9 cellular contexts compared by ENCODE assay signal in the genomic region with DNA sequence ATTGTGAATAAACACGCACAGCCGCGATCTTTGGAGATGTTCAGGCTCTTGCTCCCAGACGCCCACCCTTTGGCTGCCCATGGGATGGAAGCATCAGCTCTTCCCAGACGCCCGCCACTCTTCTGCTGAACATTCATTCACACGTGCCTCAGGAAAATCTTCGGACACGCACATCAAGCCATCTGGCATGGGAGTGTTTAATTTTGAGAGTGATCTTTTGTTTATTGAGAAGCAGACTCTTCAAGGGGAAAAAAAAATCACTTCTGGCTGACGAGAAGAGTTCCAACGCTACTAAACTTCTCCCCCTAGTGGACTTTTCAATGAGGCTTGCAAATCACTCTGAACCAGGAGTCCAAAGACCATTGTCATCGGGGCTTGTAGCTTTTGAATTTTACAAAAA.
DNase-seq lines count a peak whose midpoint lies in the region; ATAC-seq, FAIRE-seq and TF ChIP-seq lines count a peak whose summit lies in the region.
"Had no signal": no experiment of that assay in that cellular context is flagged by ENCODE, and none has a peak within 500 bp of the region (broad histone marks: within the 10 kb centered on the region; RNA-seq: fewer than 3 reads in every experiment).

No MANE protein-coding gene starts in this region.

- no peaks in the 10 kb centered on the region for H3K4me1 Mint-ChIP-seq in natural killer cell treated with Interleukin-12 subunit alpha and Interleukin-12 subunit beta and Interleukin-15 and Interleukin-18, amount 100 ng/mL, for 72 hours (ENCODE audit: low read depth in 2 of 2)
- H3K4me1 Mint-ChIP-seq in activated CD4-positive, alpha-beta memory T cell treated with anti-CD3 and anti-CD28 coated beads, Interleukin-2, amount 10 ng/mL, durations not matched to agents 7 days and 5 days = no peaks in the 10 kb centered on the region

- peak; percentile 33 for ATAC-seq in left lung
- ATAC-seq in natural killer cell treated with Interleukin-12 subunit alpha and Interleukin-12 subunit beta and Interleukin-15 and Interleukin-18, amount 100 ng/mL, for 72 hours = no peak

- H3K9ac ChIP-seq in adipocyte (ENCODE audit: low read length) = peak overlapping the region; percentile 30

- no peaks in the 10 kb centered on the region for H3K9me3 Mint-ChIP-seq in natural killer cell treated with Interleukin-12 subunit alpha and Interleukin-12 subunit beta and Interleukin-15 and Interleukin-18, amount 100 ng/mL, for 72 hours
- no peaks in the 10 kb centered on the region for H3K9me3 Mint-ChIP-seq in activated CD4-positive, alpha-beta memory T cell treated with anti-CD3 and anti-CD28 coated beads, Interleukin-2, amount 10 ng/mL, durations not matched to agents 7 days and 5 days

- peak; percentile 54 for TF ChIP-seq CTCF in D721Med (IDR thresholded peaks at IDR 0.05; ENCODE audit: insufficient read depth, missing control alignments)
- TF ChIP-seq CTCF in left lung (IDR thresholded peaks at IDR 0.05) = peak; percentile 19 to 31
- TF ChIP-seq CTCF in GM20000 (IDR thresholded peaks at IDR 0.05; ENCODE audit: extremely low read depth, missing control alignments) = no peak

- no peak overlapping the region for H3K4me3 Mint-ChIP-seq in natural killer cell treated with Interleukin-12 subunit alpha and Interleukin-12 subunit beta and Interleukin-15 and Interleukin-18, amount 100 ng/mL, for 72 hours
- H3K4me3 Mint-ChIP-seq in activated CD4-positive, alpha-beta memory T cell treated with anti-CD3 and anti-CD28 coated beads, Interleukin-2, amount 10 ng/mL, durations not matched to agents 7 days and 5 days = no peak overlapping the region

- H3K36me3 ChIP-seq in adipocyte (ENCODE audit: control insufficient read depth, insufficient read depth, low read length, severe bottlenecking) (no peaks in the 10 kb centered on the region), left lung (no peaks in the 10 kb centered on the region)

- H3K27ac Mint-ChIP-seq in natural killer cell treated with Interleukin-12 subunit alpha and Interleukin-12 subunit beta and Interleukin-15 and Interleukin-18, amount 100 ng/mL, for 72 hours = no peak overlapping the region
- H3K27ac Mint-ChIP-seq in activated CD4-positive, alpha-beta memory T cell treated with anti-CD3 and anti-CD28 coated beads, Interleukin-2, amount 10 ng/mL, durations not matched to agents 7 days and 5 days = no peak overlapping the region

- POLR2A ChIA-PET in activated CD4-positive, alpha-beta memory T cell treated with anti-CD3 and anti-CD28 coated beads, Interleukin-2, amount 10 ng/mL, durations not matched to agents 7 days and 5 days (lab: Charles Lee) = no interaction called here

- DNase-seq in D721Med (ENCODE audit: insufficient read length, low spot score) (no peak), NAMALWA (ENCODE audit: low spot score) (peak; percentile 33), adipocyte (ENCODE audit: low read depth) (peak; percentile 18), left lung (no peak), GM20000 (ENCODE audit: low spot score) (no peak), germinal center (ENCODE audit: low spot score) (no peak)
- no peak for DNase-seq in natural killer cell treated with Interleukin-12 subunit alpha and Interleukin-12 subunit beta and Interleukin-15 and Interleukin-18, amount 100 ng/mL, for 72 hours (ENCODE audit: low spot score)
- no peak for DNase-seq in activated CD4-positive, alpha-beta memory T cell treated with anti-CD3 and anti-CD28 coated beads, Interleukin-2, amount 10 ng/mL, durations not matched to agents 7 days and 5 days

- intact Hi-C loops in left lung (cut with DNase I) = no loop called here

- H3K9me3 ChIP-seq in adipocyte (ENCODE audit: control insufficient read depth, low read length) (peaks cover 17% of the 10 kb centered on the region), left lung (peaks cover 0 to 19% of the 10 kb centered on the region in 2 donors)

- FAIRE-seq in D721Med (lab: Jason Lieb, UNC) = no peak

- H3K4me1 ChIP-seq in adipocyte (ENCODE audit: control insufficient read depth, insufficient read depth, low read length) (peaks cover 5% of the 10 kb centered on the region), left lung (no peaks in the 10 kb centered on the region)

- peaks cover 13 to 28% of the 10 kb centered on the region in 2 donors for H3K27me3 Mint-ChIP-seq in natural killer cell treated with Interleukin-12 subunit alpha and Interleukin-12 subunit beta and Interleukin-15 and Interleukin-18, amount 100 ng/mL, for 72 hours
- H3K27me3 Mint-ChIP-seq in activated CD4-positive, alpha-beta memory T cell treated with anti-CD3 and anti-CD28 coated beads, Interleukin-2, amount 10 ng/mL, durations not matched to agents 7 days and 5 days = peaks cover 4% of the 10 kb centered on the region

- no peaks in the 10 kb centered on the region for H3K27me3 ChIP-seq in adipocyte (replicated peaks; ENCODE audit: control insufficient read depth, insufficient read depth, low read length)
- H3K27me3 ChIP-seq in left lung = peaks cover 0 to 9% of the 10 kb centered on the region in 2 donors

- CTCF ChIA-PET in activated CD4-positive, alpha-beta memory T cell treated with anti-CD3 and anti-CD28 coated beads, Interleukin-2, amount 10 ng/mL, durations not matched to agents 7 days and 5 days (lab: Charles Lee) = interaction anchor here (1.3 kb wide), 1 partner anchor 421 kb away, joined by 3 read pairs; no protein-coding TSS in a partner anchor

- no peak overlapping the region for H3K27ac ChIP-seq in left lung
- H3K27ac ChIP-seq: HL-60 had no signal

- peak overlapping the region; percentile 65 for H3K4me3 ChIP-seq in adipocyte (ENCODE audit: low read length)
- H3K4me3 ChIP-seq in left lung = no peak overlapping the region

- no peaks in the 10 kb centered on the region for H3K36me3 Mint-ChIP-seq in natural killer cell treated with Interleukin-12 subunit alpha and Interleukin-12 subunit beta and Interleukin-15 and Interleukin-18, amount 100 ng/mL, for 72 hours
- no peaks in the 10 kb centered on the region for H3K36me3 Mint-ChIP-seq in activated CD4-positive, alpha-beta memory T cell treated with anti-CD3 and anti-CD28 coated beads, Interleukin-2, amount 10 ng/mL, durations not matched to agents 7 days and 5 days (ENCODE audit: low read depth)

Comparison
In these comparisons a context has a peak if more than half of its experiments do, and no peak if none do; other contexts are left out.
1. DNase-seq: peak in NAMALWA (single experiment) and adipocyte (single experiment); none in D721Med (single experiment), left lung (0 of 2), GM20000 (single experiment), natural killer cell treated with Interleukin-12 subunit alpha and Interleukin-12 subunit beta and Interleukin-15 and Interleukin-18, amount 100 ng/mL, for 72 hours (single experiment), germinal center (single experiment) and activated CD4-positive, alpha-beta memory T cell treated with anti-CD3 and anti-CD28 coated beads, Interleukin-2, amount 10 ng/mL, durations not matched to agents 7 days and 5 days (single experiment).